In the genomic region with DNA sequence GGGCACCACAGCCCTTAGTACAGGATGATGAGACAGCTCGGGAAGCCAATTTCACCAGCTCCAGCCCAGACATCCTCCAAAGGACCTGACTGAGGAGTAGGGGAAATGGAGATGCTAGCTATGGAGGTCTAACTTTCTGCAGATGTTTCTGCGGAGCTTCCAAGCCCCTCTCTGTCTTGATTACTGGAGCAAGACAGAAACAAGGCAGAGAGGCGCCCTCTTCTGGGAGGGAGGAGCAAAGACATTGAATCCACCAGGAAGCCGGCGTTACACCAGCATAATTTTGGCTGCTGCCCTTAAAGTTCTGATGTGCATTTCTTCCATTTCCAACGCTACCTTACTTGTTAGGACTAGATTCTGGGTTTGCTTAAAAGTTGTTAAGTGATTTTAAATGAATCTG, we compare ENCODE assay signal across 8 cellular contexts.
DNase-seq lines count a peak whose midpoint lies in the region; ATAC-seq and TF ChIP-seq lines count a peak whose summit lies in the region.

No MANE protein-coding gene starts in this region.

- H3K9me3 ChIP-seq in CD8-positive, alpha-beta T cell (ENCODE audit: low read length), result no peaks in the 10 kb centered on the region

- H3K27me3 ChIP-seq in CD8-positive, alpha-beta T cell (ENCODE audit: insufficient read depth, low read length), result peaks cover 16% of the 10 kb centered on the region

- no peaks in the 10 kb centered on the region for H3K9me3 Mint-ChIP-seq in CD8-positive, alpha-beta T cell

- DNase-seq in ELF-1 (ENCODE audit: low read depth, low spot score) (peak; percentile 67), HT-29 (ENCODE audit: low spot score) (peak; percentile 68), kidney tubule cell (ENCODE audit: low spot score) (peak; percentile 37), coronary artery (ENCODE audit: low spot score) (no peak)
- DNase-seq in activated CD4-positive, CD25-positive, alpha-beta regulatory T cell treated with anti-CD3 and anti-CD28 coated beads, Interleukin-2, amount 50 U/mL, for 72 hours, result no peak
- no peak for DNase-seq in CD8-positive, alpha-beta T cell
- DNase-seq in stimulated activated CD4-positive, alpha-beta T cell treated with anti-CD3 and anti-CD28 coated beads, Interleukin-2, amount 100 ng/mL, for 48 hours, result no peak

- H3K27ac ChIP-seq in CD8-positive, alpha-beta T cell (ENCODE audit: low read depth, low read length), result no peak overlapping the region
- H3K27ac ChIP-seq in coronary artery, result no peak overlapping the region

- 0 out of 3 replicates have a peak, but pooled peaks have one; percentile 18 for ATAC-seq in SK-N-SH treated with all-trans-retinoic acid at 6 μM for 48 hours
- no peak for ATAC-seq in CD8-positive, alpha-beta T cell

- intact Hi-C loops in CD8-positive, alpha-beta T cell (cut with DNase I, micrococcal nuclease), result no loop called here

- no peak overlapping the region for H3K4me3 Mint-ChIP-seq in CD8-positive, alpha-beta T cell

- no peak overlapping the region for H3K4me3 ChIP-seq in CD8-positive, alpha-beta T cell (ENCODE audit: low read depth, low read length)
- no peak overlapping the region for H3K4me3 ChIP-seq in coronary artery

- peaks cover 20% of the 10 kb centered on the region for H3K4me1 Mint-ChIP-seq in CD8-positive, alpha-beta T cell (ENCODE audit: low read depth)

- CTCF ChIA-PET in CD8-positive, alpha-beta T cell (lab: Charles Lee), result no interaction called here

- no peaks in the 10 kb centered on the region for H3K36me3 ChIP-seq in CD8-positive, alpha-beta T cell (ENCODE audit: insufficient read depth, low read length)

- H3K27me3 Mint-ChIP-seq in CD8-positive, alpha-beta T cell (ENCODE audit: low read depth), result peaks cover 80% of the 10 kb centered on the region

- H3K4me1 ChIP-seq in CD8-positive, alpha-beta T cell (ENCODE audit: insufficient read depth, low read length), result no peaks in the 10 kb centered on the region

- TF ChIP-seq CTCF in CD8-positive, alpha-beta T cell (IDR thresholded peaks at IDR 0.05), result no peak
- no peak for TF ChIP-seq CTCF in coronary artery (IDR thresholded peaks at IDR 0.05)

- no peak overlapping the region for H3K27ac Mint-ChIP-seq in CD8-positive, alpha-beta T cell

- POLR2A ChIA-PET in CD8-positive, alpha-beta T cell (lab: Charles Lee), result no interaction called here

- H3K36me3 Mint-ChIP-seq in CD8-positive, alpha-beta T cell, result no peaks in the 10 kb centered on the region

TF ChIP-seq in SK-N-SH treated with all-trans-retinoic acid at 6 μM for 48 hours, 23 proteins besides CTCF, POLR2A, EP300 and RAD21:
- no peak for TF ChIP-seq CSDC2 (CRISPR knock-in tag; IDR thresholded peaks at IDR 0.05)
- TF ChIP-seq, protein P1, sequence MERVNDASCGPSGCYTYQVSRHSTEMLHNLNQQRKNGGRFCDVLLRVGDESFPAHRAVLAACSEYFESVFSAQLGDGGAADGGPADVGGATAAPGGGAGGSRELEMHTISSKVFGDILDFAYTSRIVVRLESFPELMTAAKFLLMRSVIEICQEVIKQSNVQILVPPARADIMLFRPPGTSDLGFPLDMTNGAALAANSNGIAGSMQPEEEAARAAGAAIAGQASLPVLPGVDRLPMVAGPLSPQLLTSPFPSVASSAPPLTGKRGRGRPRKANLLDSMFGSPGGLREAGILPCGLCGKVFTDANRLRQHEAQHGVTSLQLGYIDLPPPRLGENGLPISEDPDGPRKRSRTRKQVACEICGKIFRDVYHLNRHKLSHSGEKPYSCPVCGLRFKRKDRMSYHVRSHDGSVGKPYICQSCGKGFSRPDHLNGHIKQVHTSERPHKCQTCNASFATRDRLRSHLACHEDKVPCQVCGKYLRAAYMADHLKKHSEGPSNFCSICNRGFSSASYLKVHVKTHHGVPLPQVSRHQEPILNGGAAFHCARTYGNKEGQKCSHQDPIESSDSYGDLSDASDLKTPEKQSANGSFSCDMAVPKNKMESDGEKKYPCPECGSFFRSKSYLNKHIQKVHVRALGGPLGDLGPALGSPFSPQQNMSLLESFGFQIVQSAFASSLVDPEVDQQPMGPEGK (CRISPR knock-in tag; IDR thresholded peaks at IDR 0.05; ENCODE audit: borderline replicate concordance), result no peak
- TF ChIP-seq, protein P2, sequence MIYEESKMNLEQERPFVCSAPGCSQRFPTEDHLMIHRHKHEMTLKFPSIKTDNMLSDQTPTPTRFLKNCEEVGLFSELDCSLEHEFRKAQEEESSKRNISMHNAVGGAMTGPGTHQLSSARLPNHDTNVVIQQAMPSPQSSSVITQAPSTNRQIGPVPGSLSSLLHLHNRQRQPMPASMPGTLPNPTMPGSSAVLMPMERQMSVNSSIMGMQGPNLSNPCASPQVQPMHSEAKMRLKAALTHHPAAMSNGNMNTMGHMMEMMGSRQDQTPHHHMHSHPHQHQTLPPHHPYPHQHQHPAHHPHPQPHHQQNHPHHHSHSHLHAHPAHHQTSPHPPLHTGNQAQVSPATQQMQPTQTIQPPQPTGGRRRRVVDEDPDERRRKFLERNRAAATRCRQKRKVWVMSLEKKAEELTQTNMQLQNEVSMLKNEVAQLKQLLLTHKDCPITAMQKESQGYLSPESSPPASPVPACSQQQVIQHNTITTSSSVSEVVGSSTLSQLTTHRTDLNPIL (CRISPR knock-in tag; IDR thresholded peaks at IDR 0.05; ENCODE audit: low read depth), result no peak

Comparison
In these comparisons a context has a peak if more than half of its experiments do, and no peak if none do; other contexts are left out.
1. DNase-seq: peak in ELF-1 (single experiment), HT-29 (single experiment) and kidney tubule cell (single experiment); none in activated CD4-positive, CD25-positive, alpha-beta regulatory T cell treated with anti-CD3 and anti-CD28 coated beads, Interleukin-2, amount 50 U/mL, for 72 hours (single experiment), CD8-positive, alpha-beta T cell (0 of 7), coronary artery (single experiment) and stimulated activated CD4-positive, alpha-beta T cell treated with anti-CD3 and anti-CD28 coated beads, Interleukin-2, amount 100 ng/mL, for 48 hours (0 of 2).